1 cellular context compared by ENCODE assay signal in genomic region chr20:37526839-37527637, GRCh38.
A peak's percentile ranks its signal among the peaks of the same experiment; 100 is the strongest.
TF ChIP-seq lines count a peak whose summit lies in the region.

No MANE protein-coding gene starts in this region.

TF ChIP-seq in H1, 55 proteins besides CTCF, POLR2A, EP300 and RAD21:
- TF ChIP-seq GABPA (IDR thresholded peaks at IDR 0.05; ENCODE audit: borderline replicate concordance, insufficient read depth, low read length) (no peak), PHF8 (conservative IDR thresholded peaks at IDR 0.05; ENCODE audit: low read depth, low read length) (peak; percentile 18; the same call in 1 of the 2 replicates), BCL11A (IDR thresholded peaks at IDR 0.05; ENCODE audit: low read depth in 2 of 2, low read length in 2 of 2) (no peak), EGR1 (IDR thresholded peaks at IDR 0.05; ENCODE audit: borderline replicate concordance, low read depth, low read length) (no peak), POLR2AphosphoS5 (IDR thresholded peaks at IDR 0.05; ENCODE audit: low read depth, low read length) (no peak), TAF7 (optimal IDR thresholded peaks at IDR 0.05; ENCODE audit: borderline replicate concordance, low read depth, low read length) (no peak)
